In genomic region chr1:45954401-45954847, GRCh38 we compare ENCODE assay signal across 8 cellular contexts.
DNase-seq lines count a peak whose midpoint lies in the region; ATAC-seq and TF ChIP-seq lines count a peak whose summit lies in the region.

No MANE protein-coding gene starts in this region.

- no peaks in the 10 kb centered on the region for H3K27me3 Mint-ChIP-seq in nephron (ENCODE audit: low read depth)
- H3K27me3 Mint-ChIP-seq in activated naive CD8-positive, alpha-beta T cell treated with anti-CD3 and anti-CD28 coated beads for 36 hours, result no peaks in the 10 kb centered on the region
- H3K27me3 Mint-ChIP-seq in CD14-positive monocyte (ENCODE audit: low read depth in 3 of 3), result no peaks in the 10 kb centered on the region

- H3K9me3 Mint-ChIP-seq in nephron (no peaks in the 10 kb centered on the region), CD14-positive monocyte (no peaks in the 10 kb centered on the region)
- H3K9me3 Mint-ChIP-seq in activated naive CD8-positive, alpha-beta T cell treated with anti-CD3 and anti-CD28 coated beads for 36 hours, result no peaks in the 10 kb centered on the region

- in situ Hi-C loops in Caki2 (cut with HindIII; ENCODE audit: low pct_unique_long_range_greater_than_20kb, low sequenced_read_pairs), result no loop called here

- H3K36me3 Mint-ChIP-seq in nephron (ENCODE audit: low read depth) (peaks cover under 1% of the 10 kb centered on the region), CD14-positive monocyte (peaks cover 3 to 4% of the 10 kb centered on the region in 2 donors)
- no peaks in the 10 kb centered on the region for H3K36me3 Mint-ChIP-seq in activated naive CD8-positive, alpha-beta T cell treated with anti-CD3 and anti-CD28 coated beads for 36 hours

- intact Hi-C loops in CD14-positive monocyte (cut with micrococcal nuclease), result no loop called here

- H3K4me3 Mint-ChIP-seq in nephron (peak overlapping the region in 1 of 3 experiments; percentile 36), CD14-positive monocyte (no peak overlapping the region)
- H3K4me3 Mint-ChIP-seq in activated naive CD8-positive, alpha-beta T cell treated with anti-CD3 and anti-CD28 coated beads for 36 hours, result no peak overlapping the region

- H3K27ac Mint-ChIP-seq in nephron (peak overlapping the region; percentile 70 to 79 (median 70)), CD14-positive monocyte (no peak overlapping the region)
- no peak overlapping the region for H3K27ac Mint-ChIP-seq in activated naive CD8-positive, alpha-beta T cell treated with anti-CD3 and anti-CD28 coated beads for 36 hours

- TF ChIP-seq CTCF in nephron (IDR thresholded peaks at IDR 0.05; ENCODE audit: unreplicated experiment in 3 of 3) (no peak), CD14-positive monocyte (IDR thresholded peaks at IDR 0.05) (no peak)

- DNase-seq in Caki2 (ENCODE audit: low read depth) (peak; percentile 81), OCI-M1 (lab: John Stamatoyannopoulos, UW) (peak; percentile 21), fibroblast of gingiva (ENCODE audit: low read depth) (peak; percentile 89), CD14-positive monocyte (ENCODE audit: low spot score) (no peak), epidermal melanocyte (ENCODE audit: insufficient read length, low spot score) (no peak)
- DNase-seq in activated naive CD8-positive, alpha-beta T cell treated with anti-CD3 and anti-CD28 coated beads for 36 hours, result no peak

- peaks cover 28% of the 10 kb centered on the region for H3K4me1 Mint-ChIP-seq in nephron
- no peaks in the 10 kb centered on the region for H3K4me1 Mint-ChIP-seq in activated naive CD8-positive, alpha-beta T cell treated with anti-CD3 and anti-CD28 coated beads for 36 hours
- peaks cover 2% of the 10 kb centered on the region for H3K4me1 Mint-ChIP-seq in CD14-positive monocyte

- no peak for ATAC-seq in HG03196 (IDR thresholded peaks at IDR 0.05; ENCODE audit: unreplicated experiment)

Comparison
In these comparisons a context has a peak if more than half of its experiments do, and no peak if none do; other contexts are left out.
1. DNase-seq: peak in Caki2 (single experiment), OCI-M1 (single experiment) and fibroblast of gingiva (single experiment); none in activated naive CD8-positive, alpha-beta T cell treated with anti-CD3 and anti-CD28 coated beads for 36 hours (single experiment), CD14-positive monocyte (single experiment) and epidermal melanocyte (single experiment).
2. H3K27ac Mint-ChIP-seq: peak in nephron (3 of 3); none in activated naive CD8-positive, alpha-beta T cell treated with anti-CD3 and anti-CD28 coated beads for 36 hours (single experiment) and CD14-positive monocyte (0 of 7).